In the genomic region with DNA sequence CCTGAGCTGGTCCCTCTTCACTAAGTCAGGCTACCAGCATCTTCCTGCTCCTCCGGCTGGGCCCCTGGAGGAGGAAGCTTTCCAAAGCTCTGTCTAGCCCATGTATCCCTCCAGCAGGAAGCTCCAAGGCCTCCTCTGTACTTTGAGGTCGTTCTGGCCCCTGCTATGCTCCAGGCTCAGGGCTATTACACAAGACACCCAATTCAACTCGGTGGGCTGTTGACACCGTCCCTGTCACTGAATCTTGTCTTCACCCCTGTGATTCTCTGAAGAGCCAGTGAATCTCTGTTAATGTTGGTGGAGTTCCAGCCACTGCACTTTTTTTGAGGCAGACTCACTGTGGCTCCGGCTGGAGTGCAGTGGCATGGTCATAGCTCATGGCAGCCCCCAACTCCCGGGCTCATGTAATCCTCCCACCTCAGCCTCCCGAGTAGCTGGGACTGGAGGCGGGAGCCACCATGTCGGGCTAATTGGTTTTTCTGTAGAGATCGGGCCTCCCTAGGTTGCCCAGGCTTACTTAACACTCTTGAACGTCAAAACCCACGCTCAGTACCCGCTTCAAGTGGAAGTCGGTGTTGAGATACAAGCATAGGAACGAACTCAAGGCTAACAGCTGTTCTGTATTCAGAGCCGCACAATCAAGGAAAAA, we compare ENCODE assay signal across 8 cellular contexts. TPM values are rescaled to one million over a fixed set of nuclear protein-coding genes. Genes with fewer than 3 reads are reported as not detected.
A peak's percentile ranks its signal among the peaks of the same experiment; 100 is the strongest.
DNase-seq lines count a peak whose midpoint lies in the region; ATAC-seq and TF ChIP-seq lines count a peak whose summit lies in the region.

No MANE protein-coding gene starts in this region.

- H3K9me3 ChIP-seq in BLaER1 (peaks cover 7% of the 10 kb centered on the region), body of pancreas (no peaks in the 10 kb centered on the region), mononuclear cell (ENCODE audit: low read depth, low read length) (no peaks in the 10 kb centered on the region)

- ATAC-seq in body of pancreas (peak; percentile 28), HG02642 (IDR thresholded peaks at IDR 0.05; ENCODE audit: poor library complexity, unreplicated experiment) (no peak)

- H3K27me3 ChIP-seq in BLaER1, result no peaks in the 10 kb centered on the region
- no peaks in the 10 kb centered on the region for H3K27me3 ChIP-seq in HL-60 (ENCODE audit: insufficient read depth, poor library complexity, severe bottlenecking)
- H3K27me3 ChIP-seq in body of pancreas, result no peaks in the 10 kb centered on the region
- H3K27me3 ChIP-seq in mononuclear cell (ENCODE audit: insufficient read depth, low read length), result no peaks in the 10 kb centered on the region

- H3K27ac ChIP-seq in BLaER1 (peak overlapping the region; percentile 85), HL-60 (replicated peaks) (peak overlapping the region; percentile 82), body of pancreas (peak overlapping the region; percentile 71 to 93 (median 84))

- peaks cover 21% of the 10 kb centered on the region for H3K36me3 ChIP-seq in BLaER1
- H3K36me3 ChIP-seq in body of pancreas (replicated peaks in 1 of 2; ENCODE audit: insufficient read depth in 1 of 2, low read depth in 2 of 2), result no peaks in the 10 kb centered on the region

- WGBS in body of pancreas, 2 donors, result 36 to 61% methylated on average over 5 to 16 of the region's 16 CpGs

- H3K4me3 ChIP-seq in BLaER1, result peak overlapping the region; percentile 78
- H3K4me3 ChIP-seq in HL-60 (replicated peaks; ENCODE audit: insufficient read depth, low read length), result peak overlapping the region; percentile 73
- peak overlapping the region in 1 of 2 donors; percentile 92 for H3K4me3 ChIP-seq in body of pancreas
- H3K4me3 ChIP-seq in mononuclear cell (ENCODE audit: low read length), result peak overlapping the region; percentile 66

- TF ChIP-seq POLR2A in body of pancreas (IDR thresholded peaks at IDR 0.05), result no peak

- peak overlapping the region; percentile 98 for H3K4me2 ChIP-seq in BLaER1

- intact Hi-C loops in body of pancreas (cut with DNase I), result no loop called here

- peak overlapping the region; percentile 78 for H3K9ac ChIP-seq in BLaER1

- TF ChIP-seq CTCF in HL-60 (IDR thresholded peaks at IDR 0.05; ENCODE audit: insufficient read depth, low read length) (no peak), body of pancreas (IDR thresholded peaks at IDR 0.05) (no peak)

- H3K4me1 ChIP-seq in BLaER1, result peaks cover 63% of the 10 kb centered on the region
- peaks cover 15% of the 10 kb centered on the region for H3K4me1 ChIP-seq in body of pancreas
- H3K4me1 ChIP-seq in mononuclear cell (ENCODE audit: insufficient read depth, low read length), result peaks cover 41% of the 10 kb centered on the region

- DNase-seq in HL-60 (ENCODE audit: low read depth in 1 of 2, low spot score in 1 of 2), result no peak
- no peak for DNase-seq in body of pancreas
- DNase-seq in globus pallidus (ENCODE audit: low spot score), result no peak
- no peak for DNase-seq in hypothalamus (lab: John Stamatoyannopoulos, UW)
- no peak for DNase-seq in dermis blood vessel endothelial cell

- peaks cover 18% of the 10 kb centered on the region for H4K20me1 ChIP-seq in BLaER1

RNA-seq across cellular contexts. Expression of gene REX1BD, which starts 0.5 kb away (rescaled TPM):
- total RNA-seq in body of pancreas (100 to 1,000 TPM; 146 to 214 TPM), mononuclear cell (48.7 TPM), dermis blood vessel endothelial cell (75.5 and 91.2 TPM in 2 replicates)

RNA-seq across cellular contexts. Expression of gene UBA52, which starts 16.4 kb away (rescaled TPM):
- total RNA-seq in body of pancreas (100 to 1,000 TPM; 242 to 358 TPM), mononuclear cell (1,795 TPM), dermis blood vessel endothelial cell (755 and 1,061 TPM in 2 replicates)

RNA-seq across cellular contexts. Expression of gene CRLF1, which starts 18.5 kb away (rescaled TPM):
- total RNA-seq in body of pancreas (10 to 100 TPM; 23.3 to 40.2 TPM), mononuclear cell (0.21 TPM), dermis blood vessel endothelial cell (not detected in 2 replicates)

RNA-seq across cellular contexts. Expression of gene TMEM59L, which starts 24.6 kb away (rescaled TPM):
- total RNA-seq in body of pancreas (1 to 10 TPM in 1 of 2 donors, under 1 TPM in 1; 0.66 to 2.1 TPM), mononuclear cell (not detected), dermis blood vessel endothelial cell (under 0.01 TPM in 1 of 2 replicates, not detected in the other)

RNA-seq across cellular contexts. Expression of gene KXD1, which starts 30.4 kb away (rescaled TPM):
- total RNA-seq in body of pancreas (10 to 100 TPM; 62.6 to 71.1 TPM), mononuclear cell (70.5 TPM), dermis blood vessel endothelial cell (58.0 and 91.2 TPM in 2 replicates)

Comparison
In these comparisons a context has a peak if more than half of its experiments do, and no peak if none do; other contexts are left out.
1. RNA of gene CRLF1, which starts 18.5 kb away (total RNA-seq): 23.3 to 40.2 TPM in body of pancreas; 0.21 TPM in mononuclear cell (single experiment) and not detected in dermis blood vessel endothelial cell; every median in the first group is over 10 times any median in the second.
2. Peak in every context shown above with its lines, with median percentiles within 50 percentile points of each other: H3K27ac ChIP-seq.